In the genomic region with DNA sequence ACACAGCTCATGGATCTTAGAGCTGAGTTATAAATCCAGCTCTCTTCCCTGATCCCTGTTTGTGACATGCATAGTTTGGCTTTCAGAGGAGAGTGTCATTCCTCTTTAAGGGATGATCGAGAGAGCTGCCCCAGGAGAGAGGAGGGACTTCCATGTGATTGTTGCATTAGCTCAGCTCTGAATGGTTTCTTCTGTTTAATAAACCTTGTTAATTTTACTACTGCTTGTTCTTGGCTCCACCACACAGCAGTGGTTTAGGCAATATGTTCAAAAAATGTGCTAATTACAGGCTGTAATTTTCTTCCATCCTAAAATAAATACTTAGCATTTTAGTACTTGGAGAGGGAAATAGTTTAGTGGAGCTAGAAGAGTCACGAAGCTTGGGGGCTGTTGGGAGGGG, we compare ENCODE assay signal across 31 cellular contexts.
"Had no signal": no experiment of that assay in that cellular context is flagged by ENCODE, and none has a peak within 500 bp of the region (broad histone marks: within the 10 kb centered on the region; RNA-seq: fewer than 3 reads in every experiment).

No MANE protein-coding gene starts in this region.

- H3K27ac ChIP-seq: adrenal gland, body of pancreas, cardiac muscle cell, colonic mucosa, esophagus muscularis mucosa had no signal

- H3K4me1 Mint-ChIP-seq: activated CD4-positive, alpha-beta T cell treated with anti-CD3 and anti-CD28 coated beads for 36 hours; activated CD4-positive, alpha-beta T cell treated with anti-CD3 and anti-CD28 coated beads, Interleukin-2, amount 10 ng/mL, durations not matched to agents 24 days and 14 days; activated CD8-positive, alpha-beta memory T cell treated with anti-CD3 and anti-CD28 coated beads, Interleukin-2, amount 10 ng/mL, durations not matched to agents 7 days and 5 days; activated naive CD4-positive, alpha-beta T cell treated with anti-CD3 and anti-CD28 coated beads, Interleukin-2, amount 50 U/mL, for 24 hours; activated naive CD8-positive, alpha-beta T cell treated with anti-CD3 and anti-CD28 coated beads for 36 hours; activated naive CD8-positive, alpha-beta T cell treated with anti-CD3 and anti-CD28 coated beads, Interleukin-2, amount 50 U/mL, for 24 hours; T-helper 17 cell had no signal

- H3K36me3 ChIP-seq: adrenal gland, cardiac muscle cell, colonic mucosa, esophagus muscularis mucosa had no signal

- H3K9me3 Mint-ChIP-seq: activated CD4-positive, alpha-beta memory T cell treated with anti-CD3 and anti-CD28 coated beads for 36 hours; activated CD4-positive, alpha-beta T cell treated with anti-CD3 and anti-CD28 coated beads, Interleukin-2, amount 10 ng/mL, durations not matched to agents 24 days and 14 days; activated naive CD4-positive, alpha-beta T cell treated with anti-CD3 and anti-CD28 coated beads for 36 hours; activated naive CD4-positive, alpha-beta T cell treated with anti-CD3 and anti-CD28 coated beads, Interleukin-2, amount 50 U/mL, for 24 hours; activated naive CD8-positive, alpha-beta T cell treated with anti-CD3 and anti-CD28 coated beads for 36 hours; activated naive CD8-positive, alpha-beta T cell treated with anti-CD3 and anti-CD28 coated beads, Interleukin-2, amount 50 U/mL, for 24 hours; activated T-helper 1 cell treated with anti-CD3 and anti-CD28 coated beads, Interleukin-12 subunit alpha, Interleukin-12 subunit beta, Interleukin-2, Interleukin-4 antibody, amounts not matched to agents 30 ng/mL and 10 ng/mL and 1 ng/mL, durations not matched to agents 14 hours and 24 hours and 36 hours; activated T-helper 2 cell treated with anti-CD3 and anti-CD28 coated beads, Interferon-gamma antibody, Interleukin-2, Interleukin-4, amounts not matched to agents 10 μg/mL and 5 μg/mL and 100 μg/mL, durations not matched to agents 14 hours and 24 hours and 36 hours had no signal

- H3K4me3 ChIP-seq: adrenal gland, body of pancreas, cardiac muscle cell, colonic mucosa, esophagus muscularis mucosa had no signal

- DNase-seq: activated CD4-positive, alpha-beta memory T cell treated with anti-CD3 and anti-CD28 coated beads for 36 hours; activated CD4-positive, alpha-beta T cell treated with anti-CD3 and anti-CD28 coated beads for 36 hours; activated CD4-positive, alpha-beta T cell treated with anti-CD3 and anti-CD28 coated beads, Interleukin-2, amount 10 ng/mL, durations not matched to agents 24 days and 14 days; activated CD4-positive, CD25-positive, alpha-beta regulatory T cell; activated CD4-positive, CD25-positive, alpha-beta regulatory T cell treated with anti-CD3 and anti-CD28 coated beads, Interleukin-2, amount 50 U/mL, for 72 hours; activated CD8-positive, alpha-beta memory T cell treated with anti-CD3 and anti-CD28 coated beads, Interleukin-2, amount 10 ng/mL, durations not matched to agents 7 days and 5 days; activated CD8-positive, alpha-beta memory T cell treated with anti-CD3 and anti-CD28 coated beads, Interleukin-2, amount 50 U/mL, for 4 hours; activated CD8-positive, alpha-beta T cell treated with anti-CD3 and anti-CD28 coated beads, Interleukin-2, amount 10 ng/mL, durations not matched to agents 7 days and 5 days; activated effector memory CD4-positive, alpha-beta T cell treated with anti-CD3 and anti-CD28 coated beads, Interleukin-2, amount 50 U/mL, for 16 hours; activated naive CD4-positive, alpha-beta T cell treated with anti-CD3 and anti-CD28 coated beads for 36 hours; activated naive CD8-positive, alpha-beta T cell treated with anti-CD3 and anti-CD28 coated beads for 36 hours; activated naive CD8-positive, alpha-beta T cell treated with anti-CD3 and anti-CD28 coated beads, Interleukin-2, amount 50 U/mL, for 24 hours; activated T-cell treated with anti-CD3 and anti-CD28 coated beads, Interleukin-2, amount 50 U/mL, for 1 hour; activated T-cell treated with anti-CD3 and anti-CD28 coated beads, Interleukin-2, amount 50 U/mL, for 48 hours; adrenal gland; amygdala; aorta; body of pancreas; central memory CD4-positive, alpha-beta T cell; cerebellar nuclear complex; colonic mucosa; effector CD8-positive, alpha-beta T cell; erythroblast; head of caudate nucleus; hippocampal formation; T-helper 17 cell had no signal

- H3K36me3 Mint-ChIP-seq: activated CD4-positive, alpha-beta memory T cell treated with anti-CD3 and anti-CD28 coated beads for 36 hours; activated CD8-positive, alpha-beta memory T cell treated with anti-CD3 and anti-CD28 coated beads, Interleukin-2, amount 10 ng/mL, durations not matched to agents 7 days and 5 days; activated naive CD4-positive, alpha-beta T cell treated with anti-CD3 and anti-CD28 coated beads, Interleukin-2, amount 50 U/mL, for 24 hours; activated naive CD8-positive, alpha-beta T cell treated with anti-CD3 and anti-CD28 coated beads for 36 hours had no signal

- H3K27me3 Mint-ChIP-seq: activated CD4-positive, alpha-beta memory T cell treated with anti-CD3 and anti-CD28 coated beads for 36 hours; activated CD4-positive, alpha-beta T cell treated with anti-CD3 and anti-CD28 coated beads for 36 hours; activated naive CD8-positive, alpha-beta T cell treated with anti-CD3 and anti-CD28 coated beads for 36 hours; activated naive CD8-positive, alpha-beta T cell treated with anti-CD3 and anti-CD28 coated beads, Interleukin-2, amount 50 U/mL, for 24 hours had no signal

- H3K4me3 Mint-ChIP-seq: activated CD4-positive, alpha-beta memory T cell treated with anti-CD3 and anti-CD28 coated beads for 36 hours; activated CD4-positive, alpha-beta T cell treated with anti-CD3 and anti-CD28 coated beads for 36 hours; activated CD4-positive, alpha-beta T cell treated with anti-CD3 and anti-CD28 coated beads, Interleukin-2, amount 10 ng/mL, durations not matched to agents 24 days and 14 days; activated CD8-positive, alpha-beta memory T cell treated with anti-CD3 and anti-CD28 coated beads, Interleukin-2, amount 10 ng/mL, durations not matched to agents 7 days and 5 days; activated CD8-positive, alpha-beta T cell treated with anti-CD3 and anti-CD28 coated beads, Interleukin-2, amount 10 ng/mL, durations not matched to agents 7 days and 5 days; activated naive CD4-positive, alpha-beta T cell treated with anti-CD3 and anti-CD28 coated beads for 36 hours; activated naive CD4-positive, alpha-beta T cell treated with anti-CD3 and anti-CD28 coated beads, Interleukin-2, amount 50 U/mL, for 24 hours; activated naive CD8-positive, alpha-beta T cell treated with anti-CD3 and anti-CD28 coated beads for 36 hours; activated naive CD8-positive, alpha-beta T cell treated with anti-CD3 and anti-CD28 coated beads, Interleukin-2, amount 50 U/mL, for 24 hours; activated T-helper 1 cell treated with anti-CD3 and anti-CD28 coated beads, Interleukin-12 subunit alpha, Interleukin-12 subunit beta, Interleukin-2, Interleukin-4 antibody, amounts not matched to agents 30 ng/mL and 10 ng/mL and 1 ng/mL, durations not matched to agents 14 hours and 24 hours and 36 hours; T-helper 17 cell had no signal

- ATAC-seq: activated CD4-positive, alpha-beta T cell treated with anti-CD3 and anti-CD28 coated beads for 36 hours; activated CD8-positive, alpha-beta memory T cell treated with anti-CD3 and anti-CD28 coated beads, Interleukin-2, amount 10 ng/mL, durations not matched to agents 7 days and 5 days; activated CD8-positive, alpha-beta T cell treated with anti-CD3 and anti-CD28 coated beads, Interleukin-2, amount 10 ng/mL, durations not matched to agents 7 days and 5 days; activated naive CD8-positive, alpha-beta T cell treated with anti-CD3 and anti-CD28 coated beads, Interleukin-2, amount 50 U/mL, for 24 hours; body of pancreas; T-helper 17 cell had no signal

- H3K27ac Mint-ChIP-seq: activated CD4-positive, alpha-beta memory T cell treated with anti-CD3 and anti-CD28 coated beads for 36 hours; activated CD4-positive, alpha-beta T cell treated with anti-CD3 and anti-CD28 coated beads for 36 hours; activated CD4-positive, alpha-beta T cell treated with anti-CD3 and anti-CD28 coated beads, Interleukin-2, amount 10 ng/mL, durations not matched to agents 24 days and 14 days; activated CD8-positive, alpha-beta memory T cell treated with anti-CD3 and anti-CD28 coated beads, Interleukin-2, amount 10 ng/mL, durations not matched to agents 7 days and 5 days; activated CD8-positive, alpha-beta T cell treated with anti-CD3 and anti-CD28 coated beads, Interleukin-2, amount 10 ng/mL, durations not matched to agents 7 days and 5 days; activated naive CD4-positive, alpha-beta T cell treated with anti-CD3 and anti-CD28 coated beads for 36 hours; activated naive CD4-positive, alpha-beta T cell treated with anti-CD3 and anti-CD28 coated beads, Interleukin-2, amount 50 U/mL, for 24 hours; activated naive CD8-positive, alpha-beta T cell treated with anti-CD3 and anti-CD28 coated beads for 36 hours; activated naive CD8-positive, alpha-beta T cell treated with anti-CD3 and anti-CD28 coated beads, Interleukin-2, amount 50 U/mL, for 24 hours; activated T-helper 1 cell treated with anti-CD3 and anti-CD28 coated beads, Interleukin-12 subunit alpha, Interleukin-12 subunit beta, Interleukin-2, Interleukin-4 antibody, amounts not matched to agents 30 ng/mL and 10 ng/mL and 1 ng/mL, durations not matched to agents 14 hours and 24 hours and 36 hours; activated T-helper 2 cell treated with anti-CD3 and anti-CD28 coated beads, Interferon-gamma antibody, Interleukin-2, Interleukin-4, amounts not matched to agents 10 μg/mL and 5 μg/mL and 100 μg/mL, durations not matched to agents 14 hours and 24 hours and 36 hours; T-helper 17 cell had no signal

- H3K4me1 ChIP-seq: body of pancreas, colonic mucosa had no signal

- H3K9me3 ChIP-seq: adrenal gland, body of pancreas, colonic mucosa, esophagus muscularis mucosa had no signal

- H3K27me3 ChIP-seq: adrenal gland, body of pancreas, cardiac muscle cell, colonic mucosa, esophagus muscularis mucosa had no signal
